12 cellular contexts compared by ENCODE assay signal in the genomic region with DNA sequence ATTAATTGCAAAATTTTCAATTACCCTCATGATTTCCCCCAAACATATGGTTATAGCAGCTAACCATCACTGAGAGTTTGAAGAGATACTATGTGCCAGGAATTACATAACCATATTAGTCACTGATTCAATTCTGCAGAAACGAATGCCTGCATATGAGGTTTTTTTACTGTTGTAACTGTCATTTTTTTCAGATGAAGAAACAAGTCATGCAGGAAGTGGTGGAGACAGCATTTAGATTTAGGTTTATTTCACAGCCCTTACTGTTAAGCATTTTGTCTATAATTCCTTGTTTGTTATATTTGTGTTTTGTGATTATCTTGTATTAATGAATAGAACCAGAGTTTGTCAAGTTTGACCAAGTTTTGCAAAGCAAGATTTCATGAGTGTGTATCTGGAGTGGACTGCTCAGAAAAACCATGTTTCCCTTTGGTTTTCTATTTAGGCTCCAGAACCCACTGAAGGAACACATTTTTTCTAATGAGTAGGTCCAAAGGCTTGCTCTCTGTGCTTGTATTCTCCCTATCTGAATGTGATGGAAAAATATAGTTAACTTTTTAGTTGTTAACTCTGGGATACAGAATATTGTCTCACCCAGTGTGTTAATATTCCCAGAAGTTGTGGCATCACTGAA.
DNase-seq lines count a peak whose midpoint lies in the region; ATAC-seq, FAIRE-seq and TF ChIP-seq lines count a peak whose summit lies in the region.
"Had no signal": no experiment of that assay in that cellular context is flagged by ENCODE, and none has a peak within 500 bp of the region (broad histone marks: within the 10 kb centered on the region; RNA-seq: fewer than 3 reads in every experiment).

No MANE protein-coding gene starts in this region.

- H3K4me3 Mint-ChIP-seq in nephron (no peak overlapping the region), endothelial cell (ENCODE audit: unreplicated experiment) (no peak overlapping the region)

- H3K9me3 Mint-ChIP-seq in nephron (no peaks in the 10 kb centered on the region), endothelial cell (ENCODE audit: unreplicated experiment) (no peaks in the 10 kb centered on the region)

- ATAC-seq in HG03521 (IDR thresholded peaks at IDR 0.05; ENCODE audit: unreplicated experiment) (no peak), GM18520 (IDR thresholded peaks at IDR 0.05; ENCODE audit: unreplicated experiment) (no peak)
- ATAC-seq: esophagus mucosa, HCT116 had no signal

- H3K27ac Mint-ChIP-seq in nephron (peak overlapping the region; percentile 47 to 59 (median 58)), endothelial cell (ENCODE audit: unreplicated experiment) (no peak overlapping the region)

- no peak for FAIRE-seq in GM12892 (lab: Jason Lieb, UNC)

- DNase-seq in Daoy (ENCODE audit: low read depth) (peak; percentile 37), NCI-H446 treated with DMSO at 0.1 percent for 48 hours (lab: John Stamatoyannopoulos, UW) (peak; percentile 34), cardiac fibroblast (ENCODE audit: low read depth in 2 of 2) (peak; percentile 73 to 90), GM12892 (ENCODE audit: insufficient read length) (no peak), endothelial cell (ENCODE audit: low spot score) (no peak)
- DNase-seq: activated naive CD4-positive, alpha-beta T cell; NCI-H524 treated with DMSO at 0.1 percent for 48 hours had no signal

- TF ChIP-seq CTCF in cardiac fibroblast (IDR thresholded peaks at IDR 0.05; ENCODE audit: low read depth, low read length) (no peak), nephron (IDR thresholded peaks at IDR 0.05; ENCODE audit: unreplicated experiment in 3 of 3) (no peak), endothelial cell (IDR thresholded peaks at IDR 0.05; ENCODE audit: unreplicated experiment) (no peak)

- H3K36me3 Mint-ChIP-seq in nephron (ENCODE audit: low read depth), result no peaks in the 10 kb centered on the region
- no peaks in the 10 kb centered on the region for H3K36me3 Mint-ChIP-seq in endothelial cell (ENCODE audit: low read depth, unreplicated experiment)

- TF ChIP-seq POLR2A in GM12892 (IDR thresholded peaks at IDR 0.05; ENCODE audit: low read depth, low read length), result no peak

- H3K4me1 Mint-ChIP-seq in nephron (peaks cover 9% of the 10 kb centered on the region), endothelial cell (ENCODE audit: unreplicated experiment) (no peaks in the 10 kb centered on the region)

- no peak overlapping the region for H3K4me3 ChIP-seq in cardiac fibroblast (replicated peaks in 1 of 2; ENCODE audit: low read depth in 2 of 2, low read length in 2 of 2)

- no peaks in the 10 kb centered on the region for H3K27me3 Mint-ChIP-seq in nephron (ENCODE audit: low read depth)
- no peaks in the 10 kb centered on the region for H3K27me3 Mint-ChIP-seq in endothelial cell (ENCODE audit: unreplicated experiment)

Comparison
In these comparisons a context has a peak if more than half of its experiments do, and no peak if none do; other contexts are left out.
1. DNase-seq: peak in Daoy (single experiment), NCI-H446 treated with DMSO at 0.1 percent for 48 hours (single experiment) and cardiac fibroblast (2 of 2); none in GM12892 (single experiment) and endothelial cell (single experiment).